1 cellular context compared by ENCODE assay signal in genomic region chr17:38798614-38799500, GRCh38.
TF ChIP-seq lines count a peak whose summit lies in the region.

No MANE protein-coding gene starts in this region.

TF ChIP-seq in HepG2, 621 proteins besides CTCF, POLR2A, EP300 and RAD21 (continued from another document and continues in another):
- TF ChIP-seq IKZF5 (CRISPR knock-in tag; IDR thresholded peaks at IDR 0.05) (0 out of 2 replicates have a peak, but pooled peaks have one; percentile 13), PRDM4 (CRISPR knock-in tag; IDR thresholded peaks at IDR 0.05; ENCODE audit: borderline replicate concordance) (no peak), ZFY (CRISPR knock-in tag; IDR thresholded peaks at IDR 0.05) (peak; percentile 83), KDM5B (CRISPR knock-in tag; IDR thresholded peaks at IDR 0.05; ENCODE audit: borderline replicate concordance) (peak; percentile 62), ZBTB8A (CRISPR knock-in tag; IDR thresholded peaks at IDR 0.05; ENCODE audit: borderline replicate concordance, low read depth) (peak; percentile 26; the same call in 1 of the 2 replicates), ZMYM3 (CRISPR knock-in tag; IDR thresholded peaks at IDR 0.05) (no peak), FOXC1 (CRISPR knock-in tag; IDR thresholded peaks at IDR 0.05; ENCODE audit: borderline replicate concordance) (peak; percentile 53; the same call in 1 of the 2 replicates), ARID2 (CRISPR knock-in tag; IDR thresholded peaks at IDR 0.05; ENCODE audit: borderline replicate concordance) (peak; percentile 43; the same call in 1 of the 2 replicates), CBX5 (CRISPR knock-in tag; IDR thresholded peaks at IDR 0.05; ENCODE audit: borderline replicate concordance) (no peak; the same call in 1 of the 2 replicates), MAFK (conservative IDR thresholded peaks at IDR 0.05 in 1 of 2, IDR thresholded peaks at IDR 0.05 in 1 of 2; ENCODE audit: low read length in 2 of 2) (no peak), ZNF616 (CRISPR knock-in tag; IDR thresholded peaks at IDR 0.05; ENCODE audit: low read depth) (peak; percentile 80), IRF2 (CRISPR knock-in tag; IDR thresholded peaks at IDR 0.05) (no peak), WIZ (CRISPR knock-in tag; IDR thresholded peaks at IDR 0.05) (peak; percentile 42; the same call in 1 of the 2 replicates), CAMTA2 (CRISPR knock-in tag; IDR thresholded peaks at IDR 0.05; ENCODE audit: borderline replicate concordance) (peak; percentile 72; the same call in 1 of the 2 replicates), KLF13 (CRISPR knock-in tag; IDR thresholded peaks at IDR 0.05) (0 out of 2 replicates have a peak, but pooled peaks have one; percentile 54), PREB (CRISPR knock-in tag; IDR thresholded peaks at IDR 0.05) (no peak), SALL1 (CRISPR knock-in tag; IDR thresholded peaks at IDR 0.05) (peak; percentile 84), SP4 (CRISPR knock-in tag; IDR thresholded peaks at IDR 0.05) (peak; percentile 47; the same call in 1 of the 2 replicates), JUND (CRISPR knock-in tag; IDR thresholded peaks at IDR 0.05) (peak; percentile 57), SMAD3 (CRISPR knock-in tag; IDR thresholded peaks at IDR 0.05) (no peak), SP2 (CRISPR knock-in tag; IDR thresholded peaks at IDR 0.05) (peak; percentile 46; the same call in 1 of the 2 replicates), NFE2L1 (CRISPR knock-in tag; IDR thresholded peaks at IDR 0.05; ENCODE audit: borderline replicate concordance) (peak; percentile 79; the same call in 1 of the 2 replicates), ZNF331 (CRISPR knock-in tag; IDR thresholded peaks at IDR 0.05) (0 out of 2 replicates have a peak, but pooled peaks have one; percentile 42), ZNF574 (CRISPR knock-in tag; IDR thresholded peaks at IDR 0.05) (peak; percentile 34; the same call in 1 of the 2 replicates), HES4 (CRISPR knock-in tag; IDR thresholded peaks at IDR 0.05; ENCODE audit: borderline replicate concordance) (peak; percentile 86), PITX1 (CRISPR knock-in tag; IDR thresholded peaks at IDR 0.05) (peak; percentile 68; the same call in 1 of the 2 replicates), MXD1 (CRISPR knock-in tag; IDR thresholded peaks at IDR 0.05) (peak; percentile 61), ZBTB20 (CRISPR knock-in tag; IDR thresholded peaks at IDR 0.05; ENCODE audit: borderline replicate concordance, low read depth) (0 out of 2 replicates have a peak, but pooled peaks have one; percentile 53), CC2D1A (CRISPR knock-in tag; IDR thresholded peaks at IDR 0.05) (no peak), POLR2G (IDR thresholded peaks at IDR 0.05; ENCODE audit: low read depth, low read length) (peak; percentile 38; the same call in 1 of the 2 replicates), THAP7 (CRISPR knock-in tag; IDR thresholded peaks at IDR 0.05) (peak; percentile 84; the same call in 1 of the 2 replicates), HNF4G (IDR thresholded peaks at IDR 0.05; ENCODE audit: borderline replicate concordance, low read depth, low read length) (no peak), HNF4G (CRISPR knock-in tag; IDR thresholded peaks at IDR 0.05; ENCODE audit: borderline replicate concordance, low read depth) (no peak), ZBTB21 (CRISPR knock-in tag; IDR thresholded peaks at IDR 0.05) (no peak), ZNF468 (CRISPR knock-in tag; IDR thresholded peaks at IDR 0.05) (no peak), MYNN (CRISPR knock-in tag; IDR thresholded peaks at IDR 0.05; ENCODE audit: low read depth) (0 out of 2 replicates have a peak, but pooled peaks have one; percentile 21), POLR2AphosphoS5 (IDR thresholded peaks at IDR 0.05; ENCODE audit: low read depth, low read length) (no peak), ZNF558 (CRISPR knock-in tag; IDR thresholded peaks at IDR 0.05; ENCODE audit: borderline replicate concordance) (no peak; the same call in 1 of the 2 replicates), REL (CRISPR knock-in tag; conservative IDR thresholded peaks at IDR 0.05) (peak; percentile 19; the same call in 1 of the 2 replicates), NCOA5 (CRISPR knock-in tag; IDR thresholded peaks at IDR 0.05) (no peak), ZNF12 (CRISPR knock-in tag; IDR thresholded peaks at IDR 0.05) (0 out of 2 replicates have a peak, but pooled peaks have one; percentile 11), KLF6 (CRISPR knock-in tag; IDR thresholded peaks at IDR 0.05) (peak; percentile 19; the same call in 1 of the 2 replicates), POGK (CRISPR knock-in tag; conservative IDR thresholded peaks at IDR 0.05) (0 out of 2 replicates have a peak, but pooled peaks have one; percentile 51)
- TF ChIP-seq, protein P1, sequence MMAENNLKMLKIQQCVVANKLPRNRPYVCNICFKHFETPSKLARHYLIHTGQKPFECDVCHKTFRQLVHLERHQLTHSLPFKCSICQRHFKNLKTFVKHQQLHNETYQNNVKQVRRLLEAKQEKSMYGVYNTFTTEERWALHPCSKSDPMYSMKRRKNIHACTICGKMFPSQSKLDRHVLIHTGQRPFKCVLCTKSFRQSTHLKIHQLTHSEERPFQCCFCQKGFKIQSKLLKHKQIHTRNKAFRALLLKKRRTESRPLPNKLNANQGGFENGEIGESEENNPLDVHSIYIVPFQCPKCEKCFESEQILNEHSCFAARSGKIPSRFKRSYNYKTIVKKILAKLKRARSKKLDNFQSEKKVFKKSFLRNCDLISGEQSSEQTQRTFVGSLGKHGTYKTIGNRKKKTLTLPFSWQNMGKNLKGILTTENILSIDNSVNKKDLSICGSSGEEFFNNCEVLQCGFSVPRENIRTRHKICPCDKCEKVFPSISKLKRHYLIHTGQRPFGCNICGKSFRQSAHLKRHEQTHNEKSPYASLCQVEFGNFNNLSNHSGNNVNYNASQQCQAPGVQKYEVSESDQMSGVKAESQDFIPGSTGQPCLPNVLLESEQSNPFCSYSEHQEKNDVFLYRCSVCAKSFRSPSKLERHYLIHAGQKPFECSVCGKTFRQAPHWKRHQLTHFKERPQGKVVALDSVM (CRISPR knock-in tag; IDR thresholded peaks at IDR 0.05), result peak; percentile 6; the same call in 1 of the 2 replicates
- TF ChIP-seq, protein P2, sequence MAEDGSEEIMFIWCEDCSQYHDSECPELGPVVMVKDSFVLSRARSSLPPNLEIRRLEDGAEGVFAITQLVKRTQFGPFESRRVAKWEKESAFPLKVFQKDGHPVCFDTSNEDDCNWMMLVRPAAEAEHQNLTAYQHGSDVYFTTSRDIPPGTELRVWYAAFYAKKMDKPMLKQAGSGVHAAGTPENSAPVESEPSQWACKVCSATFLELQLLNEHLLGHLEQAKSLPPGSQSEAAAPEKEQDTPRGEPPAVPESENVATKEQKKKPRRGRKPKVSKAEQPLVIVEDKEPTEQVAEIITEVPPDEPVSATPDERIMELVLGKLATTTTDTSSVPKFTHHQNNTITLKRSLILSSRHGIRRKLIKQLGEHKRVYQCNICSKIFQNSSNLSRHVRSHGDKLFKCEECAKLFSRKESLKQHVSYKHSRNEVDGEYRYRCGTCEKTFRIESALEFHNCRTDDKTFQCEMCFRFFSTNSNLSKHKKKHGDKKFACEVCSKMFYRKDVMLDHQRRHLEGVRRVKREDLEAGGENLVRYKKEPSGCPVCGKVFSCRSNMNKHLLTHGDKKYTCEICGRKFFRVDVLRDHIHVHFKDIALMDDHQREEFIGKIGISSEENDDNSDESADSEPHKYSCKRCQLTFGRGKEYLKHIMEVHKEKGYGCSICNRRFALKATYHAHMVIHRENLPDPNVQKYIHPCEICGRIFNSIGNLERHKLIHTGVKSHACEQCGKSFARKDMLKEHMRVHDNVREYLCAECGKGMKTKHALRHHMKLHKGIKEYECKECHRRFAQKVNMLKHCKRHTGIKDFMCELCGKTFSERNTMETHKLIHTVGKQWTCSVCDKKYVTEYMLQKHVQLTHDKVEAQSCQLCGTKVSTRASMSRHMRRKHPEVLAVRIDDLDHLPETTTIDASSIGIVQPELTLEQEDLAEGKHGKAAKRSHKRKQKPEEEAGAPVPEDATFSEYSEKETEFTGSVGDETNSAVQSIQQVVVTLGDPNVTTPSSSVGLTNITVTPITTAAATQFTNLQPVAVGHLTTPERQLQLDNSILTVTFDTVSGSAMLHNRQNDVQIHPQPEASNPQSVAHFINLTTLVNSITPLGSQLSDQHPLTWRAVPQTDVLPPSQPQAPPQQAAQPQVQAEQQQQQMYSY (CRISPR knock-in tag; IDR thresholded peaks at IDR 0.05), result no peak
- TF ChIP-seq, protein P3, sequence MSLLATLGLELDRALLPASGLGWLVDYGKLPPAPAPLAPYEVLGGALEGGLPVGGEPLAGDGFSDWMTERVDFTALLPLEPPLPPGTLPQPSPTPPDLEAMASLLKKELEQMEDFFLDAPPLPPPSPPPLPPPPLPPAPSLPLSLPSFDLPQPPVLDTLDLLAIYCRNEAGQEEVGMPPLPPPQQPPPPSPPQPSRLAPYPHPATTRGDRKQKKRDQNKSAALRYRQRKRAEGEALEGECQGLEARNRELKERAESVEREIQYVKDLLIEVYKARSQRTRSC (CRISPR knock-in tag; IDR thresholded peaks at IDR 0.05; ENCODE audit: low read depth), result no peak
